ENCODE assay signal across 1 cellular context in genomic region chr17:28743243-28744103, GRCh38.
TF ChIP-seq lines count a peak whose summit lies in the region.

A gene with protein sequence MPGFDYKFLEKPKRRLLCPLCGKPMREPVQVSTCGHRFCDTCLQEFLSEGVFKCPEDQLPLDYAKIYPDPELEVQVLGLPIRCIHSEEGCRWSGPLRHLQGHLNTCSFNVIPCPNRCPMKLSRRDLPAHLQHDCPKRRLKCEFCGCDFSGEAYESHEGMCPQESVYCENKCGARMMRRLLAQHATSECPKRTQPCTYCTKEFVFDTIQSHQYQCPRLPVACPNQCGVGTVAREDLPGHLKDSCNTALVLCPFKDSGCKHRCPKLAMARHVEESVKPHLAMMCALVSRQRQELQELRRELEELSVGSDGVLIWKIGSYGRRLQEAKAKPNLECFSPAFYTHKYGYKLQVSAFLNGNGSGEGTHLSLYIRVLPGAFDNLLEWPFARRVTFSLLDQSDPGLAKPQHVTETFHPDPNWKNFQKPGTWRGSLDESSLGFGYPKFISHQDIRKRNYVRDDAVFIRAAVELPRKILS (plus strand): TSS chr17:28744011. CDS start chr17:28744113, 102 bp downstream.

TF ChIP-seq in HEK293, 187 proteins besides CTCF, POLR2A, EP300 and RAD21 (continued from another document and continues in another):
- no peak for TF ChIP-seq ZNF791 (tag by site-specific recombination; IDR thresholded peaks at IDR 0.05)
- TF ChIP-seq ZNF658 (tag by site-specific recombination; IDR thresholded peaks at IDR 0.05): no peak
- TF ChIP-seq ZNF623 (tag by site-specific recombination; IDR thresholded peaks at IDR 0.05): no peak
- TF ChIP-seq ZNF426 (tag by site-specific recombination; IDR thresholded peaks at IDR 0.05): no peak
- TF ChIP-seq ZNF274 (IDR thresholded peaks at IDR 0.05; ENCODE audit: low read length): no peak
- TF ChIP-seq ZNF274 (tag by site-specific recombination; IDR thresholded peaks at IDR 0.05; ENCODE audit: borderline replicate concordance): no peak
- TF ChIP-seq HOXD13 (CRISPR knock-in tag; IDR thresholded peaks at IDR 0.05; ENCODE audit: borderline replicate concordance): no peak
- TF ChIP-seq MYNN (tag by site-specific recombination; IDR thresholded peaks at IDR 0.05; ENCODE audit: borderline replicate concordance): peak; percentile 94
- TF ChIP-seq KLF10 (tag by site-specific recombination; IDR thresholded peaks at IDR 0.05): peak; percentile 96
- TF ChIP-seq KLF1 (tag by site-specific recombination; IDR thresholded peaks at IDR 0.05): no peak; the same call in none of the 2 replicates
- no peak for TF ChIP-seq ZNF416 (tag by site-specific recombination; IDR thresholded peaks at IDR 0.05)
- TF ChIP-seq GLIS2 (tag by site-specific recombination; IDR thresholded peaks at IDR 0.05): peak; percentile 94
- TF ChIP-seq ZIC2 (tag by site-specific recombination; IDR thresholded peaks at IDR 0.05): peak; percentile 89
- TF ChIP-seq BCL11A (tag by site-specific recombination; IDR thresholded peaks at IDR 0.05; ENCODE audit: low read depth): no peak
- TF ChIP-seq TCF7L2 (IDR thresholded peaks at IDR 0.05; ENCODE audit: borderline replicate concordance, low read depth, low read length): peak; percentile 80; the same call in 1 of the 2 replicates
- no peak for TF ChIP-seq ZNF677 (tag by site-specific recombination; IDR thresholded peaks at IDR 0.05)
- TF ChIP-seq ZNF391 (tag by site-specific recombination; IDR thresholded peaks at IDR 0.05; ENCODE audit: borderline replicate concordance, low read depth): 0 out of 2 replicates have a peak, but pooled peaks have one; percentile 42
- TF ChIP-seq, protein P1, sequence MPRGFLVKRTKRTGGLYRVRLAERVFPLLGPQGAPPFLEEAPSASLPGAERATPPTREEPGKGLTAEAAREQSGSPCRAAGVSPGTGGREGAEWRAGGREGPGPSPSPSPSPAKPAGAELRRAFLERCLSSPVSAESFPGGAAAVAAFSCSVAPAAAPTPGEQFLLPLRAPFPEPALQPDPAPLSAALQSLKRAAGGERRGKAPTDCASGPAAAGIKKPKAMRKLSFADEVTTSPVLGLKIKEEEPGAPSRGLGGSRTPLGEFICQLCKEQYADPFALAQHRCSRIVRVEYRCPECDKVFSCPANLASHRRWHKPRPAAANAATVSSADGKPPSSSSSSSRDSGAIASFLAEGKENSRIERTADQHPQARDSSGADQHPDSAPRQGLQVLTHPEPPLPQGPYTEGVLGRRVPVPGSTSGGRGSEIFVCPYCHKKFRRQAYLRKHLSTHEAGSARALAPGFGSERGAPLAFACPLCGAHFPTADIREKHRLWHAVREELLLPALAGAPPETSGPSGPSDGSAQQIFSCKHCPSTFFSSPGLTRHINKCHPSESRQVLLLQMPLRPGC (tag by site-specific recombination; IDR thresholded peaks at IDR 0.05): peak; percentile 8; the same call in 1 of the 2 replicates
- peak; percentile 47; the same call in 1 of the 2 replicates for TF ChIP-seq OSR2 (tag by site-specific recombination; IDR thresholded peaks at IDR 0.05)
- TF ChIP-seq ZBTB20 (tag by site-specific recombination; IDR thresholded peaks at IDR 0.05): peak; percentile 91
- peak; percentile 18; the same call in 1 of the 2 replicates for TF ChIP-seq ZBTB7A (tag by site-specific recombination; IDR thresholded peaks at IDR 0.05; ENCODE audit: low read depth)
- TF ChIP-seq ZNF530 (tag by site-specific recombination; IDR thresholded peaks at IDR 0.05; ENCODE audit: low read depth): no peak
- TF ChIP-seq ZNF837 (tag by site-specific recombination; IDR thresholded peaks at IDR 0.05): no peak
- TF ChIP-seq TRIM28 (IDR thresholded peaks at IDR 0.05; ENCODE audit: borderline replicate concordance, low read length): no peak
- TF ChIP-seq, protein P2, sequence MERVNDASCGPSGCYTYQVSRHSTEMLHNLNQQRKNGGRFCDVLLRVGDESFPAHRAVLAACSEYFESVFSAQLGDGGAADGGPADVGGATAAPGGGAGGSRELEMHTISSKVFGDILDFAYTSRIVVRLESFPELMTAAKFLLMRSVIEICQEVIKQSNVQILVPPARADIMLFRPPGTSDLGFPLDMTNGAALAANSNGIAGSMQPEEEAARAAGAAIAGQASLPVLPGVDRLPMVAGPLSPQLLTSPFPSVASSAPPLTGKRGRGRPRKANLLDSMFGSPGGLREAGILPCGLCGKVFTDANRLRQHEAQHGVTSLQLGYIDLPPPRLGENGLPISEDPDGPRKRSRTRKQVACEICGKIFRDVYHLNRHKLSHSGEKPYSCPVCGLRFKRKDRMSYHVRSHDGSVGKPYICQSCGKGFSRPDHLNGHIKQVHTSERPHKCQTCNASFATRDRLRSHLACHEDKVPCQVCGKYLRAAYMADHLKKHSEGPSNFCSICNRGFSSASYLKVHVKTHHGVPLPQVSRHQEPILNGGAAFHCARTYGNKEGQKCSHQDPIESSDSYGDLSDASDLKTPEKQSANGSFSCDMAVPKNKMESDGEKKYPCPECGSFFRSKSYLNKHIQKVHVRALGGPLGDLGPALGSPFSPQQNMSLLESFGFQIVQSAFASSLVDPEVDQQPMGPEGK (tag by site-specific recombination; IDR thresholded peaks at IDR 0.05): peak; percentile 99
- no peak; the same call in 1 of the 2 replicates for TF ChIP-seq ZNF148 (tag by site-specific recombination; IDR thresholded peaks at IDR 0.05; ENCODE audit: borderline replicate concordance)
- no peak for TF ChIP-seq ZNF112 (tag by site-specific recombination; IDR thresholded peaks at IDR 0.05)
- TF ChIP-seq ZNF174 (tag by site-specific recombination; IDR thresholded peaks at IDR 0.05): no peak
- TF ChIP-seq, protein P3, sequence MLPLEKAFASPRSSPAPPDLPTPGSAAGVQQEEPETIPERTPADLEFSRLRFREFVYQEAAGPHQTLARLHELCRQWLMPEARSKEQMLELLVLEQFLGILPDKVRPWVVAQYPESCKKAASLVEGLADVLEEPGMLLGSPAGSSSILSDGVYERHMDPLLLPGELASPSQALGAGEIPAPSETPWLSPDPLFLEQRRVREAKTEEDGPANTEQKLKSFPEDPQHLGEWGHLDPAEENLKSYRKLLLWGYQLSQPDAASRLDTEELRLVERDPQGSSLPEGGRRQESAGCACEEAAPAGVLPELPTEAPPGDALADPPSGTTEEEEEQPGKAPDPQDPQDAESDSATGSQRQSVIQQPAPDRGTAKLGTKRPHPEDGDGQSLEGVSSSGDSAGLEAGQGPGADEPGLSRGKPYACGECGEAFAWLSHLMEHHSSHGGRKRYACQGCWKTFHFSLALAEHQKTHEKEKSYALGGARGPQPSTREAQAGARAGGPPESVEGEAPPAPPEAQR (tag by site-specific recombination; IDR thresholded peaks at IDR 0.05): no peak
- no peak for TF ChIP-seq ZNF19 (tag by site-specific recombination; IDR thresholded peaks at IDR 0.05; ENCODE audit: low read depth)
- no peak for TF ChIP-seq ZNF138 (tag by site-specific recombination; IDR thresholded peaks at IDR 0.05; ENCODE audit: borderline replicate concordance)
- TF ChIP-seq ZNF544 (tag by site-specific recombination; IDR thresholded peaks at IDR 0.05): no peak
- TF ChIP-seq SALL2 (tag by site-specific recombination; IDR thresholded peaks at IDR 0.05; ENCODE audit: borderline replicate concordance): no peak
- no peak for TF ChIP-seq ZNF16 (tag by site-specific recombination; IDR thresholded peaks at IDR 0.05; ENCODE audit: low read depth)
- no peak for TF ChIP-seq ZNF302 (tag by site-specific recombination; IDR thresholded peaks at IDR 0.05; ENCODE audit: low read depth)
- TF ChIP-seq PRDM1 (tag by site-specific recombination; IDR thresholded peaks at IDR 0.05): peak; percentile 68; the same call in 1 of the 2 replicates
- TF ChIP-seq ZNF571 (tag by site-specific recombination; IDR thresholded peaks at IDR 0.05): no peak
- TF ChIP-seq SP2 (tag by site-specific recombination; IDR thresholded peaks at IDR 0.05): peak; percentile 70
- no peak for TF ChIP-seq ZBTB48 (tag by site-specific recombination; IDR thresholded peaks at IDR 0.05)
- TF ChIP-seq ZNF223 (tag by site-specific recombination; IDR thresholded peaks at IDR 0.05): no peak
- peak; percentile 91 for TF ChIP-seq ZNF692 (tag by site-specific recombination; IDR thresholded peaks at IDR 0.05)
- peak; percentile 96; the same call in 1 of the 2 replicates for TF ChIP-seq ZNF561 (tag by site-specific recombination; IDR thresholded peaks at IDR 0.05; ENCODE audit: borderline replicate concordance)
- TF ChIP-seq HOXA7 (CRISPR knock-in tag; IDR thresholded peaks at IDR 0.05; ENCODE audit: borderline replicate concordance): no peak
- peak; percentile 89 for TF ChIP-seq ZNF366 (tag by site-specific recombination; conservative IDR thresholded peaks at IDR 0.05)
- 0 out of 2 replicates have a peak, but pooled peaks have one; percentile 0 for TF ChIP-seq ZNF280D (tag by site-specific recombination; IDR thresholded peaks at IDR 0.05)
- TF ChIP-seq, protein P4, sequence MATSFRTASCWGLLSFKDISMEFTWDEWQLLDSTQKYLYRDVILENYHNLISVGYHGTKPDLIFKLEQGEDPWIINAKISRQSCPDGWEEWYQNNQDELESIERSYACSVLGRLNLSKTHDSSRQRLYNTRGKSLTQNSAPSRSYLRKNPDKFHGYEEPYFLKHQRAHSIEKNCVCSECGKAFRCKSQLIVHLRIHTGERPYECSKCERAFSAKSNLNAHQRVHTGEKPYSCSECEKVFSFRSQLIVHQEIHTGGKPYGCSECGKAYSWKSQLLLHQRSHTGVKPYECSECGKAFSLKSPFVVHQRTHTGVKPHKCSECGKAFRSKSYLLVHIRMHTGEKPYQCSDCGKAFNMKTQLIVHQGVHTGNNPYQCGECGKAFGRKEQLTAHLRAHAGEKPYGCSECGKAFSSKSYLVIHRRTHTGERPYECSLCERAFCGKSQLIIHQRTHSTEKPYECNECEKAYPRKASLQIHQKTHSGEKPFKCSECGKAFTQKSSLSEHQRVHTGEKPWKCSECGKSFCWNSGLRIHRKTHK (tag by site-specific recombination; IDR thresholded peaks at IDR 0.05): no peak
- no peak for TF ChIP-seq SCRT1 (tag by site-specific recombination; IDR thresholded peaks at IDR 0.05; ENCODE audit: borderline replicate concordance)
- TF ChIP-seq, protein P5, sequence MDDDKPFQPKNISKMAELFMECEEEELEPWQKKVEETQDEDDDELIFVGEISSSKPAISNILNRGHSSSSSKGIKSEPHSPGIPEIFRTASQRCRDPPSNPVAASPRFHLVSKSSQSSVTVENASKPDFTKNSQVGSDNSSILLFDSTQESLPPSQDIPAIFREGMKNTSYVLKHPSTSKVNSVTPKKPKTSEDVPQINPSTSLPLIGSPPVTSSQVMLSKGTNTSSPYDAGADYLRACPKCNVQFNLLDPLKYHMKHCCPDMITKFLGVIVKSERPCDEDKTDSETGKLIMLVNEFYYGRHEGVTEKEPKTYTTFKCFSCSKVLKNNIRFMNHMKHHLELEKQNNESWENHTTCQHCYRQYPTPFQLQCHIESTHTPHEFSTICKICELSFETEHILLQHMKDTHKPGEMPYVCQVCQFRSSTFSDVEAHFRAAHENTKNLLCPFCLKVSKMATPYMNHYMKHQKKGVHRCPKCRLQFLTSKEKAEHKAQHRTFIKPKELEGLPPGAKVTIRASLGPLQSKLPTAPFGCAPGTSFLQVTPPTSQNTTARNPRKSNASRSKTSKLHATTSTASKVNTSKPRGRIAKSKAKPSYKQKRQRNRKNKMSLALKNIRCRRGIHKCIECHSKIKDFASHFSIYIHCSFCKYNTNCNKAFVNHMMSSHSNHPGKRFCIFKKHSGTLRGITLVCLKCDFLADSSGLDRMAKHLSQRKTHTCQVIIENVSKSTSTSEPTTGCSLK (tag by site-specific recombination; IDR thresholded peaks at IDR 0.05): no peak
- no peak; the same call in 1 of the 2 replicates for TF ChIP-seq ZNF558 (tag by site-specific recombination; IDR thresholded peaks at IDR 0.05)
- TF ChIP-seq ZNF596 (tag by site-specific recombination; IDR thresholded peaks at IDR 0.05): 0 out of 2 replicates have a peak, but pooled peaks have one; percentile 3
